ENCODE assay signal across 2 cellular contexts in genomic region chr7:138352570-138353461, GRCh38.
TF ChIP-seq lines count a peak whose summit lies in the region.

No MANE protein-coding gene starts in this region.

TF ChIP-seq in K562, 482 proteins besides CTCF, POLR2A, EP300 and RAD21 (continued from another document and continues in another):
- TF ChIP-seq DEAF1 (CRISPR knock-in tag; IDR thresholded peaks at IDR 0.05) (0 out of 2 replicates have a peak, but pooled peaks have one; percentile 24), NFATC3 (IDR thresholded peaks at IDR 0.05) (peak; percentile 88), SOX6 (IDR thresholded peaks at IDR 0.05) (peak; percentile 99), ZBTB43 (CRISPR knock-in tag; IDR thresholded peaks at IDR 0.05) (no peak), E2F5 (CRISPR knock-in tag; IDR thresholded peaks at IDR 0.05) (no peak), ZNF584 (CRISPR knock-in tag; IDR thresholded peaks at IDR 0.05; ENCODE audit: low read depth) (peak; percentile 89), MXD1 (CRISPR knock-in tag; IDR thresholded peaks at IDR 0.05; ENCODE audit: borderline replicate concordance, poor library complexity, severe bottlenecking) (no peak), ZKSCAN1 (IDR thresholded peaks at IDR 0.05; ENCODE audit: low read depth, low read length) (0 out of 2 replicates have a peak, but pooled peaks have one; percentile 69), ZNF445 (CRISPR knock-in tag; IDR thresholded peaks at IDR 0.05; ENCODE audit: low read depth) (0 out of 2 replicates have a peak, but pooled peaks have one; percentile 9), PPARD (CRISPR knock-in tag; IDR thresholded peaks at IDR 0.05) (no peak), PRDM10 (IDR thresholded peaks at IDR 0.05; ENCODE audit: partially characterized antibody) (peak; percentile 83), ZNF384 (IDR thresholded peaks at IDR 0.05; ENCODE audit: low read depth, low read length) (peak; percentile 57), FIP1L1 (IDR thresholded peaks at IDR 0.05; ENCODE audit: low read depth, low read length, poor library complexity, severe bottlenecking) (no peak), EP400 (IDR thresholded peaks at IDR 0.05) (peak; percentile 87), ZNF785 (CRISPR knock-in tag; IDR thresholded peaks at IDR 0.05) (no peak), ZNF282 (CRISPR knock-in tag; IDR thresholded peaks at IDR 0.05) (no peak), ZNF696 (CRISPR knock-in tag; conservative IDR thresholded peaks at IDR 0.05) (no peak), ZBTB26 (CRISPR knock-in tag; IDR thresholded peaks at IDR 0.05) (no peak), BCOR (IDR thresholded peaks at IDR 0.05) (peak; percentile 66), MCM5 (IDR thresholded peaks at IDR 0.05; ENCODE audit: low read depth) (no peak), SREBF1 (IDR thresholded peaks at IDR 0.05; ENCODE audit: borderline replicate concordance, low read depth, low read length) (0 out of 2 replicates have a peak, but pooled peaks have one; percentile 43), CHD4 (IDR thresholded peaks at IDR 0.05; ENCODE audit: insufficient read depth, insufficient replicate concordance, low read depth, low read length, poor library complexity, severe bottlenecking) (no peak), PYGO2 (tag; IDR thresholded peaks at IDR 0.05) (peak; percentile 70; the same call in 1 of the 2 replicates)

TF ChIP-seq in HepG2, 621 proteins besides CTCF, POLR2A, EP300 and RAD21 (continued from another document and continues in another):
- no peak for TF ChIP-seq ZNF234 (CRISPR knock-in tag; conservative IDR thresholded peaks at IDR 0.05)
- TF ChIP-seq ZFP1 (CRISPR knock-in tag; IDR thresholded peaks at IDR 0.05): peak; percentile 63; the same call in 1 of the 2 replicates
- TF ChIP-seq SRSF1 (optimal IDR thresholded peaks at IDR 0.05; ENCODE audit: low read depth, low read length): no peak
- peak; percentile 85 for TF ChIP-seq KAT8 (CRISPR knock-in tag; IDR thresholded peaks at IDR 0.05)
- TF ChIP-seq GABPA (IDR thresholded peaks at IDR 0.05; ENCODE audit: low read depth, low read length): no peak
- peak; percentile 75 for TF ChIP-seq GABPA (CRISPR knock-in tag; IDR thresholded peaks at IDR 0.05; ENCODE audit: low read depth)
- TF ChIP-seq PHF5A (CRISPR knock-in tag; IDR thresholded peaks at IDR 0.05; ENCODE audit: low read depth, unreplicated experiment): no peak
- no peak for TF ChIP-seq ZNF660 (CRISPR knock-in tag; IDR thresholded peaks at IDR 0.05; ENCODE audit: borderline replicate concordance, low read depth)
- peak; percentile 94 for TF ChIP-seq BCL6 (CRISPR knock-in tag; IDR thresholded peaks at IDR 0.05)
- peak; percentile 99 for TF ChIP-seq NCOA2 (CRISPR knock-in tag; IDR thresholded peaks at IDR 0.05)
- TF ChIP-seq ZFP90 (CRISPR knock-in tag; IDR thresholded peaks at IDR 0.05; ENCODE audit: borderline replicate concordance): peak; percentile 91
- no peak for TF ChIP-seq TAF15 (IDR thresholded peaks at IDR 0.05; ENCODE audit: low read depth, low read length, poor library complexity, severe bottlenecking)
- peak; percentile 90 for TF ChIP-seq NFIC (IDR thresholded peaks at IDR 0.05; ENCODE audit: low read length)
- 0 out of 2 replicates have a peak, but pooled peaks have one; percentile 74 for TF ChIP-seq ZNF235 (CRISPR knock-in tag; IDR thresholded peaks at IDR 0.05; ENCODE audit: borderline replicate concordance)
- peak; percentile 72 for TF ChIP-seq NAIF1 (CRISPR knock-in tag; IDR thresholded peaks at IDR 0.05; ENCODE audit: borderline replicate concordance)
- peak in 1 of 2 experiments; percentile 97; a peak in 2 of 4 replicates for TF ChIP-seq ATF4 (CRISPR knock-in tag; IDR thresholded peaks at IDR 0.05)
- TF ChIP-seq ZNF784 (CRISPR knock-in tag; IDR thresholded peaks at IDR 0.05; ENCODE audit: borderline replicate concordance): no peak
- TF ChIP-seq ZNF749 (CRISPR knock-in tag; IDR thresholded peaks at IDR 0.05; ENCODE audit: borderline replicate concordance): no peak
- no peak; the same call in 1 of the 2 replicates for TF ChIP-seq CHD4 (IDR thresholded peaks at IDR 0.05; ENCODE audit: borderline replicate concordance, low read length)
- 0 out of 2 replicates have a peak, but pooled peaks have one; percentile 57 for TF ChIP-seq ZNF367 (CRISPR knock-in tag; IDR thresholded peaks at IDR 0.05; ENCODE audit: borderline replicate concordance)
- peak; percentile 42; the same call in 1 of the 2 replicates for TF ChIP-seq KAT7 (CRISPR knock-in tag; IDR thresholded peaks at IDR 0.05; ENCODE audit: borderline replicate concordance)
- TF ChIP-seq ZNF225 (CRISPR knock-in tag; IDR thresholded peaks at IDR 0.05): no peak
- peak; percentile 25 for TF ChIP-seq HNRNPLL (IDR thresholded peaks at IDR 0.05; ENCODE audit: low read depth, low read length, poor library complexity, severe bottlenecking)
- TF ChIP-seq FOXP1 (IDR thresholded peaks at IDR 0.05): no peak
- peak; percentile 80; the same call in 1 of the 2 replicates for TF ChIP-seq FOXP1 (CRISPR knock-in tag; IDR thresholded peaks at IDR 0.05)
- peak; percentile 93 for TF ChIP-seq HNF1A (IDR thresholded peaks at IDR 0.05; ENCODE audit: low read depth)
- TF ChIP-seq HNF1A (CRISPR knock-in tag; IDR thresholded peaks at IDR 0.05; ENCODE audit: borderline replicate concordance): peak; percentile 97
- TF ChIP-seq ZNF343 (CRISPR knock-in tag; IDR thresholded peaks at IDR 0.05): no peak
- TF ChIP-seq IRF2 (CRISPR knock-in tag; IDR thresholded peaks at IDR 0.05): peak; percentile 98
- TF ChIP-seq RELA (CRISPR knock-in tag; IDR thresholded peaks at IDR 0.05): peak; percentile 90
- no peak for TF ChIP-seq ZNF230 (CRISPR knock-in tag; IDR thresholded peaks at IDR 0.05)
- peak; percentile 84 for TF ChIP-seq MYC (CRISPR knock-in tag; IDR thresholded peaks at IDR 0.05; ENCODE audit: borderline replicate concordance)
- TF ChIP-seq THYN1 (CRISPR knock-in tag; IDR thresholded peaks at IDR 0.05; ENCODE audit: borderline replicate concordance, low read depth): no peak
- 0 out of 2 replicates have a peak, but pooled peaks have one; percentile 29 for TF ChIP-seq E2F1 (CRISPR knock-in tag; IDR thresholded peaks at IDR 0.05)
- TF ChIP-seq ZNF543 (CRISPR knock-in tag; IDR thresholded peaks at IDR 0.05): no peak
- no peak for TF ChIP-seq DNMT1 (CRISPR knock-in tag; IDR thresholded peaks at IDR 0.05)
- no peak for TF ChIP-seq SNAPC4 (CRISPR knock-in tag; IDR thresholded peaks at IDR 0.05)
- TF ChIP-seq CREBL2 (CRISPR knock-in tag; IDR thresholded peaks at IDR 0.05; ENCODE audit: borderline replicate concordance): no peak
- peak; percentile 77 for TF ChIP-seq GFI1 (CRISPR knock-in tag; IDR thresholded peaks at IDR 0.05; ENCODE audit: borderline replicate concordance)
- no peak for TF ChIP-seq TSC22D2 (CRISPR knock-in tag; IDR thresholded peaks at IDR 0.05; ENCODE audit: borderline replicate concordance)
- TF ChIP-seq CENPT (CRISPR knock-in tag; IDR thresholded peaks at IDR 0.05; ENCODE audit: low read depth): no peak
- TF ChIP-seq AGO1 (IDR thresholded peaks at IDR 0.05; ENCODE audit: low read depth, low read length, poor library complexity, severe bottlenecking): no peak
- TF ChIP-seq SP4 (CRISPR knock-in tag; IDR thresholded peaks at IDR 0.05): no peak
- 0 out of 2 replicates have a peak, but pooled peaks have one; percentile 21 for TF ChIP-seq ZNF615 (CRISPR knock-in tag; IDR thresholded peaks at IDR 0.05; ENCODE audit: borderline replicate concordance)
- TF ChIP-seq ZNF432 (CRISPR knock-in tag; IDR thresholded peaks at IDR 0.05; ENCODE audit: borderline replicate concordance): no peak
- TF ChIP-seq ZNF839 (CRISPR knock-in tag; IDR thresholded peaks at IDR 0.05; ENCODE audit: borderline replicate concordance): no peak
- TF ChIP-seq HBP1 (CRISPR knock-in tag; IDR thresholded peaks at IDR 0.05; ENCODE audit: low read depth): peak; percentile 62; the same call in 1 of the 2 replicates
- no peak for TF ChIP-seq GPN1 (CRISPR knock-in tag; IDR thresholded peaks at IDR 0.05; ENCODE audit: borderline replicate concordance)
